Comparison of ENCODE assay signal across 1 cellular context in the genomic region with DNA sequence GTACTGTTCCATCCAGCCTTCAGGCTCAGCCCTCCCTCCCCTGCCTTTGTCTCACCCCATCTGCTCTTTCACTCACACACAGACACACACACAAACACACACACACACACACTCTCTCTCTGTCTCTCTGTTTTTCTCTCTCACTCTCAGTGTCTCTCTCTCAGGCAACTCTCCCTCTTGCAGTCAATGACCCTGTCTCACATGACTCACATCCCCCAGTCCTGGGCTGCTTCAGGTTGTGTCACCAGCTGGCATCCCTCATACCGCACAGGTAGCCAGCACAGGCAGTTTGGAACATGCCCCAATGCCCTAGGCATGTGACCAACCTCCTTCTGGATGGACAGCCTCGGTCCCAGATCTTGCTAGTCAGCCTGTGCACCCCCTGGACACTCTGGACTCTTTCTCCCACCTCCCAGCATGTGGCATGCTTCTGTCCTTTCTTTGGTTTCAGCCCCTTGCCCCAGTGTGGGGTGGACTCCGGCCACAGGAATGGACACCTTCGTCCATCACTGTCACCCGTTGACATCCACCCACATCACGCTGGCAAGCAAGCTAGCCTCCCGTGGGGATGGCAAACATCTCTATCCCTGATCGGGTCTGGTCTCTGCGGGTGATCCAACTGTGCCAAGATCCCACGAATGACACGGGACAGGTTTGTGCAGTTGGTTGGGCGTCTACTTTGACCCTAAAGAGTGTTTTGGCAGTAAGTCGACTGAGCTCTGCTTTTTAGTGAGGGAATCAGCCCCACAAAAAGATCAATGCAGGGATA.
TF ChIP-seq lines count a peak whose summit lies in the region.

No MANE protein-coding gene starts in this region.

TF ChIP-seq in HEK293, 187 proteins besides CTCF, POLR2A, EP300 and RAD21 (continued from another document):
- TF ChIP-seq, protein P1, sequence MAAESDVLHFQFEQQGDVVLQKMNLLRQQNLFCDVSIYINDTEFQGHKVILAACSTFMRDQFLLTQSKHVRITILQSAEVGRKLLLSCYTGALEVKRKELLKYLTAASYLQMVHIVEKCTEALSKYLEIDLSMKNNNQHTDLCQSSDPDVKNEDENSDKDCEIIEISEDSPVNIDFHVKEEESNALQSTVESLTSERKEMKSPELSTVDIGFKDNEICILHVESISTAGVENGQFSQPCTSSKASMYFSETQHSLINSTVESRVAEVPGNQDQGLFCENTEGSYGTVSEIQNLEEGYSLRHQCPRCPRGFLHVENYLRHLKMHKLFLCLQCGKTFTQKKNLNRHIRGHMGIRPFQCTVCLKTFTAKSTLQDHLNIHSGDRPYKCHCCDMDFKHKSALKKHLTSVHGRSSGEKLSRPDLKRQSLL (tag by site-specific recombination; IDR thresholded peaks at IDR 0.05): no peak
- TF ChIP-seq, protein P2, sequence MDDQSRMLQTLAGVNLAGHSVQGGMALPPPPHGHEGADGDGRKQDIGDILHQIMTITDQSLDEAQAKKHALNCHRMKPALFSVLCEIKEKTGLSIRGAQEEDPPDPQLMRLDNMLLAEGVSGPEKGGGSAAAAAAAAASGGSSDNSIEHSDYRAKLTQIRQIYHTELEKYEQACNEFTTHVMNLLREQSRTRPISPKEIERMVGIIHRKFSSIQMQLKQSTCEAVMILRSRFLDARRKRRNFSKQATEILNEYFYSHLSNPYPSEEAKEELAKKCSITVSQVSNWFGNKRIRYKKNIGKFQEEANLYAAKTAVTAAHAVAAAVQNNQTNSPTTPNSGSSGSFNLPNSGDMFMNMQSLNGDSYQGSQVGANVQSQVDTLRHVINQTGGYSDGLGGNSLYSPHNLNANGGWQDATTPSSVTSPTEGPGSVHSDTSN (CRISPR knock-in tag; IDR thresholded peaks at IDR 0.05): no peak
- peak; percentile 60 for TF ChIP-seq PRDM1 (tag by site-specific recombination; IDR thresholded peaks at IDR 0.05)
- TF ChIP-seq FEZF1 (tag by site-specific recombination; IDR thresholded peaks at IDR 0.05): no peak
